ENCODE assay signal across 1 cellular context in the genomic region with DNA sequence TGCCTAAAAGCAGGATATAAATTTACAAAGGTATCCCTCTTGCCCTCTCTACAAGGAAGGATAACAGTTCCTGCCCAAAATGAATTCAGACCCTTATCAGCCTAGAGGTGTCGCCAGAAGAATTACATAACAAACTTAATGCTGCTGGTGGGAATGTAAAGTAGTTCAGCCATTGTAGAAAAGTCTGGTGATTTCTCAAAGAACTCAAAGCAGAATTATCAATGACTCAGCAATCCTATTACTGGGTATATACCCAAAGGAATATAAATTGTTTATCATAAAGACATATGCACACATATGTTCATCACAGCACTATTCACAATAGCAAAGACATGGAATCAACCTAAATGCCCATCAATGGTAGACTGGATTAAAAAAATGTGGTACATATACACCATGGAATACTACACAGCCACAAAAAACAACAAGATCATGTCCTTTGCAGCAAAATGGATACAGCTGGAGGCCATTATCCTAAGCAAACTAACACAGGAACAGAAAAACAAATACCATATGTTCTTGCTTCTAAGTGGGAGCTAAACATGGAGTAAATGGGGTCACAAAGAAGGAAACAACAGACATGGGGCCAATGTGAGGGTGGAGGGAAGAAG.
TF ChIP-seq lines count a peak whose summit lies in the region.
"Not testable (repeated sequence)": the region's sequence is repeated elsewhere in the genome, so short reads cannot be mapped to it uniquely, and the experiment has no call there.

No MANE protein-coding gene starts in this region.

TF ChIP-seq in K562, 482 proteins besides CTCF, POLR2A, EP300 and RAD21 (continued from another document):
- TF ChIP-seq, protein P1, sequence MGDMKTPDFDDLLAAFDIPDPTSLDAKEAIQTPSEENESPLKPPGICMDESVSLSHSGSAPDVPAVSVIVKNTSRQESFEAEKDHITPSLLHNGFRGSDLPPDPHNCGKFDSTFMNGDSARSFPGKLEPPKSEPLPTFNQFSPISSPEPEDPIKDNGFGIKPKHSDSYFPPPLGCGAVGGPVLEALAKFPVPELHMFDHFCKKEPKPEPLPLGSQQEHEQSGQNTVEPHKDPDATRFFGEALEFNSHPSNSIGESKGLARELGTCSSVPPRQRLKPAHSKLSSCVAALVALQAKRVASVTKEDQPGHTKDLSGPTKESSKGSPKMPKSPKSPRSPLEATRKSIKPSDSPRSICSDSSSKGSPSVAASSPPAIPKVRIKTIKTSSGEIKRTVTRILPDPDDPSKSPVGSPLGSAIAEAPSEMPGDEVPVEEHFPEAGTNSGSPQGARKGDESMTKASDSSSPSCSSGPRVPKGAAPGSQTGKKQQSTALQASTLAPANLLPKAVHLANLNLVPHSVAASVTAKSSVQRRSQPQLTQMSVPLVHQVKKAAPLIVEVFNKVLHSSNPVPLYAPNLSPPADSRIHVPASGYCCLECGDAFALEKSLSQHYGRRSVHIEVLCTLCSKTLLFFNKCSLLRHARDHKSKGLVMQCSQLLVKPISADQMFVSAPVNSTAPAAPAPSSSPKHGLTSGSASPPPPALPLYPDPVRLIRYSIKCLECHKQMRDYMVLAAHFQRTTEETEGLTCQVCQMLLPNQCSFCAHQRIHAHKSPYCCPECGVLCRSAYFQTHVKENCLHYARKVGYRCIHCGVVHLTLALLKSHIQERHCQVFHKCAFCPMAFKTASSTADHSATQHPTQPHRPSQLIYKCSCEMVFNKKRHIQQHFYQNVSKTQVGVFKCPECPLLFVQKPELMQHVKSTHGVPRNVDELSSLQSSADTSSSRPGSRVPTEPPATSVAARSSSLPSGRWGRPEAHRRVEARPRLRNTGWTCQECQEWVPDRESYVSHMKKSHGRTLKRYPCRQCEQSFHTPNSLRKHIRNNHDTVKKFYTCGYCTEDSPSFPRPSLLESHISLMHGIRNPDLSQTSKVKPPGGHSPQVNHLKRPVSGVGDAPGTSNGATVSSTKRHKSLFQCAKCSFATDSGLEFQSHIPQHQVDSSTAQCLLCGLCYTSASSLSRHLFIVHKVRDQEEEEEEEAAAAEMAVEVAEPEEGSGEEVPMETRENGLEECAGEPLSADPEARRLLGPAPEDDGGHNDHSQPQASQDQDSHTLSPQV (IDR thresholded peaks at IDR 0.05), result peak; percentile 37; the same call in 1 of the 2 replicates
- TF ChIP-seq POLR2H (tag; IDR thresholded peaks at IDR 0.05; ENCODE audit: low read depth) (peak; percentile 58), C11orf30 (IDR thresholded peaks at IDR 0.05; ENCODE audit: low read depth) (peak; percentile 98), SMARCA4 (IDR thresholded peaks at IDR 0.05) (0 out of 2 replicates have a peak, but pooled peaks have one; percentile 30), BACH1 (tag; IDR thresholded peaks at IDR 0.05) (peak; percentile 69; the same call in 1 of the 2 replicates), ARID1B (IDR thresholded peaks at IDR 0.05) (peak; percentile 34; the same call in 1 of the 2 replicates), ZNF146 (CRISPR knock-in tag; IDR thresholded peaks at IDR 0.05; ENCODE audit: unreplicated experiment) (peak; percentile 66), MAFG (tag; conservative IDR thresholded peaks at IDR 0.05) (peak; percentile 98), NFE2 (IDR thresholded peaks at IDR 0.05; ENCODE audit: low read depth) (peak; percentile 79), SOX6 (IDR thresholded peaks at IDR 0.05) (0 out of 2 replicates have a peak, but pooled peaks have one; percentile 15), CHAMP1 (IDR thresholded peaks at IDR 0.05) (0 out of 2 replicates have a peak, but pooled peaks have one; percentile 34), HDAC2 (IDR thresholded peaks at IDR 0.05) (peak; percentile 36; the same call in 1 of the 2 replicates), JUND (tag; IDR thresholded peaks at IDR 0.05; ENCODE audit: borderline replicate concordance, low read depth, low read length) (peak; percentile 16; the same call in 1 of the 3 replicates), NFE2L1 (tag; IDR thresholded peaks at IDR 0.05; ENCODE audit: borderline replicate concordance, low read depth) (peak; percentile 86), ZNF316 (IDR thresholded peaks at IDR 0.05) (peak; percentile 99)
- TF ChIP-seq JUND (IDR thresholded peaks at IDR 0.05; ENCODE audit: borderline replicate concordance, low read depth, low read length), result not testable (repeated sequence)
TF ChIP-seq in K562: peak in this region for 20; not testable (repeated sequence) for 462.
